ENCODE assay signal across 22 cellular contexts in the genomic region with DNA sequence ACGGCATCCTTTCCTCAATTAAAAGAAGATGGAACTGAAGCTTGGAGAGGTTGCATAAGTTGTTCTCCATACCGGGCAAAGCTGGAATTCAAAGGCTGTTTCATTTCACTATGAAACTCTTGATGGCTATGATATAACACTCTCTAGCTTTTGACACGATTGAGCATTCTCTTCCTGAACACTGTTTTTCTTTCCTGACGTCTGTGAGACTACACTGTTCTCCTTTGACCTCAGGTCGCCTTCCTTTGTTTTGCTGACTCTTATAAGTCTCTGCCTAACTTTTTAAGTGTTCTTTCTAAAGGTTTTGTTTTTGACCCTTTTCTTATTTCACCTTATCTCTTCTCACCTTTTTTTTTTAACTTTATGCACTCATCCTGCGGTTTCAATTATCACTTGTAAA.
"Had no signal": no experiment of that assay in that cellular context is flagged by ENCODE, and none has a peak within 500 bp of the region (broad histone marks: within the 10 kb centered on the region; RNA-seq: fewer than 3 reads in every experiment).

No MANE protein-coding gene starts in this region.

- H3K36me3 ChIP-seq: esophagus squamous epithelium, heart right ventricle, lower lobe of right lung, prostate gland, right atrium auricular region, stomach, thyroid gland had no signal

- H3K27me3 ChIP-seq: dorsolateral prefrontal cortex, esophagus squamous epithelium, heart right ventricle, right atrium auricular region, stomach, thyroid gland had no signal

- H3K36me3 Mint-ChIP-seq: memory B cell; natural killer cell; stimulated activated effector memory CD8-positive, alpha-beta T cell treated with anti-CD3 and anti-CD28 coated beads, Interleukin-12 subunit alpha, Interleukin-12 subunit beta, amount 100 ng/mL, for 72 hours; type B pancreatic cell had no signal

- H3K9ac ChIP-seq: parathyroid adenoma had no signal

- DNase-seq: cortex of kidney; dorsolateral prefrontal cortex; effector CD4-positive, alpha-beta T cell; erythroblast; esophagus squamous epithelium; foreskin melanocyte; glutamatergic neuron; heart right ventricle; left ventricle myocardium superior; lower lobe of right lung; natural killer cell; stimulated activated CD4-positive, alpha-beta T cell treated with anti-CD3 and anti-CD28 coated beads, Interleukin-2, amount 100 ng/mL, for 24 hours; stimulated activated CD4-positive, alpha-beta T cell treated with anti-CD3 and anti-CD28 coated beads, Interleukin-4, amount 100 ng/mL, for 24 hours; stimulated activated naive CD4-positive, alpha-beta T cell treated with Interleukin-2 at 50 U/mL for 16 hours; stomach; thyroid gland had no signal

- H3K4me1 Mint-ChIP-seq: natural killer cell; stimulated activated effector memory CD8-positive, alpha-beta T cell treated with anti-CD3 and anti-CD28 coated beads, Interleukin-12 subunit alpha, Interleukin-12 subunit beta, amount 100 ng/mL, for 72 hours had no signal

- H3K4me1 ChIP-seq: esophagus squamous epithelium, heart right ventricle, lower lobe of right lung, parathyroid adenoma, prostate gland, right atrium auricular region, stomach, thyroid gland had no signal

- H3K27ac ChIP-seq: dorsolateral prefrontal cortex, esophagus squamous epithelium, heart right ventricle, lower lobe of right lung, parathyroid adenoma, prostate gland, right atrium auricular region, stomach, thyroid gland had no signal

- H3K4me3 Mint-ChIP-seq: memory B cell; natural killer cell; stimulated activated effector memory CD8-positive, alpha-beta T cell treated with anti-CD3 and anti-CD28 coated beads, Interleukin-12 subunit alpha, Interleukin-12 subunit beta, amount 100 ng/mL, for 72 hours; type B pancreatic cell had no signal

- H3K9me3 Mint-ChIP-seq: memory B cell, type B pancreatic cell had no signal

- H3K27ac Mint-ChIP-seq: memory B cell; natural killer cell; stimulated activated effector memory CD8-positive, alpha-beta T cell treated with anti-CD3 and anti-CD28 coated beads, Interleukin-12 subunit alpha, Interleukin-12 subunit beta, amount 100 ng/mL, for 72 hours; type B pancreatic cell had no signal

- H3K9me3 ChIP-seq: esophagus squamous epithelium, heart right ventricle, lower lobe of right lung, prostate gland, right atrium auricular region, stomach, thyroid gland had no signal

- H3K4me3 ChIP-seq: dorsolateral prefrontal cortex, esophagus squamous epithelium, heart right ventricle, lower lobe of right lung, prostate gland, right atrium auricular region, stomach, thyroid gland had no signal

- H3K27me3 Mint-ChIP-seq: memory B cell, type B pancreatic cell had no signal
